Comparison of ENCODE assay signal across 1 cellular context in the genomic region with DNA sequence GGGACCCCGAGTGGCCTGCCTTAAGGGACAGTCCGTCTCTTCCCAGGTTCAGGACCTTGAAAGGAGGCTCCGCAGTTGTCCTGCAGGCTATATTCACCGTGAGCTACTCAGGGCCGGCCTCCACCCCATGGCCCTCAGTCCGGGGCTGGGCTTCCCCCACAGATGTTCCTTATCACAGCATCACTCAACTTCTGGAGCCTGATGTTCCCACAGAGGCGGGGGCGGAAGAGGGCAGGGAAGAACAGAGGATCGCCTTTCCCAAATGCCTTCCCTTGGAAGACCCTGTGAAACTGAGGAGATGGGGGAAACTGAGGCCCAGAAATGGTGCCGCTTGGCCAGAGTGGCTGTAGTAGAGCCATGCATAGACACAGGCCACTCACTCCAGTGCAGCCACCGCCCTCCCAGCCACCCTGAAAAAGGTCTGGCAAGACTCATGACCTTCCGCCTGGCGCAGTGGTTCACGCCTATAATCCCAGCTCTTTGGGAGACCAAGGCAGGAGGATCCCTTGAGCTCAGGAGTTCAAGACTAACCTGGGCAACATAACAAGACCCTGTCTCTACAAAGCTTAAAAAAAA.
A peak's percentile ranks its signal among the peaks of the same experiment; 100 is the strongest.
TF ChIP-seq lines count a peak whose summit lies in the region.

No MANE protein-coding gene starts in this region.

TF ChIP-seq in HepG2, 621 proteins besides CTCF, POLR2A, EP300 and RAD21:
- TF ChIP-seq ATF7 (IDR thresholded peaks at IDR 0.05), result no peak
- 0 out of 2 replicates have a peak, but pooled peaks have one; percentile 57 for TF ChIP-seq ATF7 (CRISPR knock-in tag; IDR thresholded peaks at IDR 0.05)
- TF ChIP-seq SMYD3 (CRISPR knock-in tag; IDR thresholded peaks at IDR 0.05), result no peak
- TF ChIP-seq, protein P1, sequence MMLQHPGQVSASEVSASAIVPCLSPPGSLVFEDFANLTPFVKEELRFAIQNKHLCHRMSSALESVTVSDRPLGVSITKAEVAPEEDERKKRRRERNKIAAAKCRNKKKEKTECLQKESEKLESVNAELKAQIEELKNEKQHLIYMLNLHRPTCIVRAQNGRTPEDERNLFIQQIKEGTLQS (CRISPR knock-in tag; IDR thresholded peaks at IDR 0.05), result 0 out of 2 replicates have a peak, but pooled peaks have one; percentile 8
- TF ChIP-seq, protein P2, sequence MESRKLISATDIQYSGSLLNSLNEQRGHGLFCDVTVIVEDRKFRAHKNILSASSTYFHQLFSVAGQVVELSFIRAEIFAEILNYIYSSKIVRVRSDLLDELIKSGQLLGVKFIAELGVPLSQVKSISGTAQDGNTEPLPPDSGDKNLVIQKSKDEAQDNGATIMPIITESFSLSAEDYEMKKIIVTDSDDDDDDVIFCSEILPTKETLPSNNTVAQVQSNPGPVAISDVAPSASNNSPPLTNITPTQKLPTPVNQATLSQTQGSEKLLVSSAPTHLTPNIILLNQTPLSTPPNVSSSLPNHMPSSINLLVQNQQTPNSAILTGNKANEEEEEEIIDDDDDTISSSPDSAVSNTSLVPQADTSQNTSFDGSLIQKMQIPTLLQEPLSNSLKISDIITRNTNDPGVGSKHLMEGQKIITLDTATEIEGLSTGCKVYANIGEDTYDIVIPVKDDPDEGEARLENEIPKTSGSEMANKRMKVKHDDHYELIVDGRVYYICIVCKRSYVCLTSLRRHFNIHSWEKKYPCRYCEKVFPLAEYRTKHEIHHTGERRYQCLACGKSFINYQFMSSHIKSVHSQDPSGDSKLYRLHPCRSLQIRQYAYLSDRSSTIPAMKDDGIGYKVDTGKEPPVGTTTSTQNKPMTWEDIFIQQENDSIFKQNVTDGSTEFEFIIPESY (CRISPR knock-in tag; IDR thresholded peaks at IDR 0.05), result 0 out of 2 replicates have a peak, but pooled peaks have one; percentile 17
